ENCODE assay signal across 30 cellular contexts in genomic region chr9:253539-253938, GRCh38.
"Had no signal": no experiment of that assay in that cellular context is flagged by ENCODE, and none has a peak within 500 bp of the region (broad histone marks: within the 10 kb centered on the region; RNA-seq: fewer than 3 reads in every experiment).

No MANE protein-coding gene starts in this region.

- H3K79me2 ChIP-seq: parathyroid adenoma had no signal

- H3K27ac Mint-ChIP-seq: naive thymus-derived CD8-positive, alpha-beta T cell; natural killer cell treated with Interleukin-12 subunit alpha and Interleukin-12 subunit beta and Interleukin-15 and Interleukin-18, amount 100 ng/mL, for 72 hours; nephron progenitor cell; progenitor cell of endocrine pancreas; stimulated activated effector memory CD8-positive, alpha-beta T cell treated with anti-CD3 and anti-CD28 coated beads, Interleukin-12 subunit alpha, Interleukin-12 subunit beta, amount 100 ng/mL, for 72 hours; stimulated activated naive B cell treated with anti-CD40 and anti-IgM and Interleukin-4, amounts not matched to agents 10 μg/mL and 1 μg/mL and 100 μg/mL, for 72 hours; stimulated activated naive CD8-positive, alpha-beta T cell treated with anti-CD3 and anti-CD28 coated beads, Interleukin-15, Interleukin-2, amounts not matched to agents 100 ng/mL and 50 ng/mL, for 24 hours had no signal

- H2AFZ ChIP-seq: parathyroid adenoma had no signal

- FAIRE-seq: small intestine, urothelium cell line had no signal

- H3K9me3 ChIP-seq: ovary, psoas muscle, right lobe of liver, sigmoid colon, stomach, thoracic aorta, thyroid gland, tibial nerve, upper lobe of left lung, vagina had no signal

- H3K9ac ChIP-seq: parathyroid adenoma had no signal

- DNase-seq: naive thymus-derived CD8-positive, alpha-beta T cell; nephron progenitor cell; occipital lobe; ovary; posterior cingulate gyrus; psoas muscle; right cardiac atrium; sigmoid colon; small intestine; stimulated activated CD4-positive, alpha-beta T cell treated with anti-CD3 and anti-CD28 coated beads, Interleukin-15, amount 100 ng/mL, for 24 hours; stimulated activated CD4-positive, alpha-beta T cell treated with anti-CD3 and anti-CD28 coated beads, Interleukin-2, amount 100 ng/mL, for 24 hours; stimulated activated CD4-positive, alpha-beta T cell treated with anti-CD3 and anti-CD28 coated beads, Interleukin-2, amount 100 ng/mL, for 48 hours; stimulated activated CD4-positive, alpha-beta T cell treated with anti-CD3 and anti-CD28 coated beads, Interleukin-4, amount 100 ng/mL, for 24 hours; stimulated activated naive B cell treated with anti-CD40 and anti-IgM and Interleukin-4, amounts not matched to agents 10 μg/mL and 1 μg/mL and 100 μg/mL, for 72 hours; stimulated activated naive CD4-positive, alpha-beta T cell treated with Interleukin-2 at 50 U/mL for 16 hours; stomach; trophoblast cell; upper lobe of left lung had no signal

- ATAC-seq: naive thymus-derived CD8-positive, alpha-beta T cell; natural killer cell treated with Interleukin-12 subunit alpha and Interleukin-12 subunit beta and Interleukin-15 and Interleukin-18, amount 100 ng/mL, for 72 hours; psoas muscle; right cardiac atrium; right lobe of liver; stimulated activated effector memory CD8-positive, alpha-beta T cell treated with anti-CD3 and anti-CD28 coated beads, Interleukin-12 subunit alpha, Interleukin-12 subunit beta, amount 100 ng/mL, for 72 hours; stimulated activated naive B cell treated with anti-CD40 and anti-IgM and Interleukin-4, amounts not matched to agents 10 μg/mL and 1 μg/mL and 100 μg/mL, for 72 hours had no signal

- H3K36me3 Mint-ChIP-seq: naive thymus-derived CD8-positive, alpha-beta T cell; stimulated activated effector memory CD8-positive, alpha-beta T cell treated with anti-CD3 and anti-CD28 coated beads, Interleukin-12 subunit alpha, Interleukin-12 subunit beta, amount 100 ng/mL, for 72 hours had no signal

- H3K4me3 Mint-ChIP-seq: naive thymus-derived CD8-positive, alpha-beta T cell; natural killer cell treated with Interleukin-12 subunit alpha and Interleukin-12 subunit beta and Interleukin-15 and Interleukin-18, amount 100 ng/mL, for 72 hours; nephron progenitor cell; neural crest cell; stimulated activated effector memory CD8-positive, alpha-beta T cell treated with anti-CD3 and anti-CD28 coated beads, Interleukin-12 subunit alpha, Interleukin-12 subunit beta, amount 100 ng/mL, for 72 hours; stimulated activated naive B cell treated with anti-CD40 and anti-IgM and Interleukin-4, amounts not matched to agents 10 μg/mL and 1 μg/mL and 100 μg/mL, for 72 hours; stimulated activated naive CD8-positive, alpha-beta T cell treated with anti-CD3 and anti-CD28 coated beads, Interleukin-15, Interleukin-2, amounts not matched to agents 100 ng/mL and 50 ng/mL, for 24 hours had no signal

- H3K4me3 ChIP-seq: ovary, psoas muscle, right lobe of liver, sigmoid colon, stomach, thoracic aorta, thyroid gland, tibial nerve, upper lobe of left lung, vagina had no signal

- H3K27me3 ChIP-seq: ovary, right lobe of liver, sigmoid colon, stomach, thyroid gland, tibial nerve, upper lobe of left lung, vagina had no signal

- H3K4me1 ChIP-seq: parathyroid adenoma, psoas muscle, right lobe of liver, sigmoid colon, tibial nerve, vagina had no signal

- H3K27ac ChIP-seq: ovary, parathyroid adenoma, psoas muscle, right lobe of liver, sigmoid colon, stomach, thoracic aorta, tibial nerve, upper lobe of left lung, vagina had no signal

- H3K9me3 Mint-ChIP-seq: naive thymus-derived CD8-positive, alpha-beta T cell; natural killer cell treated with Interleukin-12 subunit alpha and Interleukin-12 subunit beta and Interleukin-15 and Interleukin-18, amount 100 ng/mL, for 72 hours; nephron progenitor cell; neural crest cell; stimulated activated effector memory CD8-positive, alpha-beta T cell treated with anti-CD3 and anti-CD28 coated beads, Interleukin-12 subunit alpha, Interleukin-12 subunit beta, amount 100 ng/mL, for 72 hours; stimulated activated naive B cell treated with anti-CD40 and anti-IgM and Interleukin-4, amounts not matched to agents 10 μg/mL and 1 μg/mL and 100 μg/mL, for 72 hours; stimulated activated naive CD8-positive, alpha-beta T cell treated with anti-CD3 and anti-CD28 coated beads, Interleukin-15, Interleukin-2, amounts not matched to agents 100 ng/mL and 50 ng/mL, for 24 hours had no signal

- H3K36me3 ChIP-seq: ovary, right lobe of liver, sigmoid colon, stomach, thoracic aorta, thyroid gland, tibial nerve, upper lobe of left lung, vagina had no signal

- H3K4me1 Mint-ChIP-seq: neural crest cell had no signal

- H3K27me3 Mint-ChIP-seq: natural killer cell treated with Interleukin-12 subunit alpha and Interleukin-12 subunit beta and Interleukin-15 and Interleukin-18, amount 100 ng/mL, for 72 hours; progenitor cell of endocrine pancreas; stimulated activated naive B cell treated with anti-CD40 and anti-IgM and Interleukin-4, amounts not matched to agents 10 μg/mL and 1 μg/mL and 100 μg/mL, for 72 hours; stimulated activated naive CD8-positive, alpha-beta T cell treated with anti-CD3 and anti-CD28 coated beads, Interleukin-15, Interleukin-2, amounts not matched to agents 100 ng/mL and 50 ng/mL, for 24 hours had no signal
